In genomic region chr2:221572821-221573429, GRCh38 we compare ENCODE assay signal across 8 cellular contexts. TPM values are rescaled to one million over a fixed set of nuclear protein-coding genes. Genes with fewer than 3 reads are reported as not detected.
A peak's percentile ranks its signal among the peaks of the same experiment; 100 is the strongest.
DNase-seq lines count a peak whose midpoint lies in the region; FAIRE-seq and TF ChIP-seq lines count a peak whose summit lies in the region.
"Had no signal": no experiment of that assay in that cellular context is flagged by ENCODE, and none has a peak within 500 bp of the region (broad histone marks: within the 10 kb centered on the region; RNA-seq: fewer than 3 reads in every experiment).

No MANE protein-coding gene starts in this region.

- no peak for FAIRE-seq in GM12891 (lab: Jason Lieb, UNC)
- FAIRE-seq in H54 (lab: Jason Lieb, UNC): no peak
- FAIRE-seq: islet of Langerhans had no signal

- peak overlapping the region; percentile 11 for H3K27ac Mint-ChIP-seq in activated CD4-positive, alpha-beta memory T cell treated with anti-CD3 and anti-CD28 coated beads for 36 hours

- no peak overlapping the region for H3K27ac ChIP-seq in Karpas-422 (ENCODE audit: low read length)
- H3K27ac ChIP-seq in mucosa of rectum (ENCODE audit: low read depth in 2 of 2, low read length in 2 of 2): peak overlapping the region; percentile 69 to 73
- H3K27ac ChIP-seq in tibial artery: peak overlapping the region; percentile 81 to 83

- H3K79me2 ChIP-seq in Karpas-422 (ENCODE audit: low read length): no peaks in the 10 kb centered on the region

- H3K9ac ChIP-seq in Karpas-422 (ENCODE audit: low read length) (peak overlapping the region; percentile 47; the same call in 1 of the 2 replicates), mucosa of rectum (ENCODE audit: low read depth in 1 of 2, low read length in 2 of 2) (peak overlapping the region; percentile 80)

- peaks cover 36% of the 10 kb centered on the region for H3K4me1 Mint-ChIP-seq in activated CD4-positive, alpha-beta memory T cell treated with anti-CD3 and anti-CD28 coated beads for 36 hours (ENCODE audit: low read depth)

- CTCF ChIA-PET in activated CD4-positive, alpha-beta memory T cell treated with anti-CD3 and anti-CD28 coated beads for 36 hours (lab: Charles Lee): interaction anchor here (0.8 to 3.0 kb wide), 22 partner anchors 7 to 887 kb away, joined by 3 to 13 read pairs (median 5); no protein-coding TSS in a partner anchor

- H3K36me3 ChIP-seq in Karpas-422 (ENCODE audit: insufficient read depth, low read length) (no peaks in the 10 kb centered on the region), mucosa of rectum (ENCODE audit: control insufficient read depth in 2 of 2, insufficient read depth in 2 of 2, low read length in 2 of 2) (no peaks in the 10 kb centered on the region), tibial artery (no peaks in the 10 kb centered on the region)

- peak overlapping the region; percentile 81 for H3K4me3 Mint-ChIP-seq in activated CD4-positive, alpha-beta memory T cell treated with anti-CD3 and anti-CD28 coated beads for 36 hours

- no peaks in the 10 kb centered on the region for H3K9me3 ChIP-seq in Karpas-422 (ENCODE audit: low read length)
- H3K9me3 ChIP-seq in mucosa of rectum (ENCODE audit: control insufficient read depth in 2 of 2, low read length in 2 of 2): no peaks in the 10 kb centered on the region
- no peaks in the 10 kb centered on the region for H3K9me3 ChIP-seq in tibial artery

- peak overlapping the region; percentile 71; the same call in 1 of the 2 replicates for H2AFZ ChIP-seq in Karpas-422 (ENCODE audit: low read length)

- H3K9me3 Mint-ChIP-seq in activated CD4-positive, alpha-beta memory T cell treated with anti-CD3 and anti-CD28 coated beads for 36 hours: no peaks in the 10 kb centered on the region

- H3K4me1 ChIP-seq in Karpas-422 (ENCODE audit: low read length): peaks cover 28% of the 10 kb centered on the region
- H3K4me1 ChIP-seq in mucosa of rectum (ENCODE audit: control insufficient read depth in 2 of 2, insufficient read depth in 2 of 2, low read length in 2 of 2): peaks cover 16 to 23% of the 10 kb centered on the region in 2 donors
- peaks cover 0 to 36% (median 18%) of the 10 kb centered on the region in 4 donors for H3K4me1 ChIP-seq in tibial artery

- peak overlapping the region; percentile 66 for H3K4me3 ChIP-seq in Karpas-422 (ENCODE audit: low read length)
- H3K4me3 ChIP-seq in epithelial cell of esophagus (ENCODE audit: low read length): peak overlapping the region; percentile 74
- peak overlapping the region; percentile 76 to 88 for H3K4me3 ChIP-seq in mucosa of rectum (ENCODE audit: low read length in 2 of 2)
- peak overlapping the region; percentile 70 to 89 for H3K4me3 ChIP-seq in tibial artery

- intact Hi-C loops in activated CD4-positive, alpha-beta memory T cell treated with anti-CD3 and anti-CD28 coated beads for 36 hours (cut with micrococcal nuclease): loop anchor here (1.0 to 10.0 kb wide), 13 partner anchors 14 to 1836 kb away; partner anchors contain the start of gene SGPP2
- intact Hi-C loops in tibial artery (cut with DNase I; ENCODE audit: low total_unique reads): loop anchor here (2.0 to 10.0 kb wide), 2 partner anchors 886 to 1838 kb away; no protein-coding TSS in a partner anchor

- H3K27me3 Mint-ChIP-seq in activated CD4-positive, alpha-beta memory T cell treated with anti-CD3 and anti-CD28 coated beads for 36 hours: peaks cover 31% of the 10 kb centered on the region

- peaks cover 2% of the 10 kb centered on the region for H3K36me3 Mint-ChIP-seq in activated CD4-positive, alpha-beta memory T cell treated with anti-CD3 and anti-CD28 coated beads for 36 hours

- H3K4me2 ChIP-seq in Karpas-422 (ENCODE audit: low read depth, low read length, poor library complexity, severe bottlenecking): peak overlapping the region; percentile 91

- POLR2A ChIA-PET in activated CD4-positive, alpha-beta memory T cell treated with anti-CD3 and anti-CD28 coated beads for 36 hours (lab: Charles Lee): interaction anchor here (1.0 to 2.5 kb wide), 2 partner anchors 40 to 55 kb away, joined by 3 to 6 read pairs; no protein-coding TSS in a partner anchor

- no peak for TF ChIP-seq CTCF in epithelial cell of esophagus (IDR thresholded peaks at IDR 0.05; ENCODE audit: insufficient read depth, low read depth, low read length, missing control alignments)
- no peak for TF ChIP-seq CTCF in tibial artery (IDR thresholded peaks at IDR 0.05)

- no peaks in the 10 kb centered on the region for H3K9me2 ChIP-seq in Karpas-422 (replicated peaks; ENCODE audit: insufficient read depth, low read length)

- no peaks in the 10 kb centered on the region for H3K27me3 ChIP-seq in Karpas-422 (ENCODE audit: low read length)
- H3K27me3 ChIP-seq in mucosa of rectum (ENCODE audit: control insufficient read depth in 2 of 2, insufficient read depth in 2 of 2, low read length in 2 of 2): peaks cover 7 to 9% of the 10 kb centered on the region in 2 donors
- peaks cover 0 to 10% of the 10 kb centered on the region in 2 donors for H3K27me3 ChIP-seq in tibial artery

- TF ChIP-seq POLR2A in GM12891 (IDR thresholded peaks at IDR 0.05; ENCODE audit: low read depth, low read length) (no peak), H54 (IDR thresholded peaks at IDR 0.05; ENCODE audit: low read depth, low read length) (no peak)

- peak; percentile 31 for DNase-seq in GM12891 (ENCODE audit: insufficient read length, low spot score)
- peak; percentile 24 for DNase-seq in H54 (ENCODE audit: insufficient read length, low spot score)
- DNase-seq in Karpas-422: no peak
- DNase-seq in activated CD4-positive, alpha-beta memory T cell treated with anti-CD3 and anti-CD28 coated beads for 36 hours: no peak
- peak; percentile 58 for DNase-seq in epithelial cell of esophagus (ENCODE audit: low read depth)
- peak in 1 of 2 donors; percentile 29 for DNase-seq in tibial artery

- H4K20me1 ChIP-seq in Karpas-422 (ENCODE audit: insufficient read depth, low read depth, low read length): no peaks in the 10 kb centered on the region

TF ChIP-seq in GM12891, 5 proteins besides CTCF, POLR2A, EP300 and RAD21:
- TF ChIP-seq SPI1 (IDR thresholded peaks at IDR 0.05; ENCODE audit: low read depth, low read length) (no peak), TAF1 (IDR thresholded peaks at IDR 0.05; ENCODE audit: low read depth, low read length) (no peak), POLR2AphosphoS5 (IDR thresholded peaks at IDR 0.05; ENCODE audit: low read depth, low read length) (no peak), POU2F2 (IDR thresholded peaks at IDR 0.05; ENCODE audit: low read depth, low read length) (no peak), PAX5 (IDR thresholded peaks at IDR 0.05; ENCODE audit: insufficient read depth, low read length, severe bottlenecking) (no peak)

RNA-seq across cellular contexts. Expression of gene EPHA4, which starts 0.8 kb away (rescaled TPM):
- polyA plus RNA-seq in GM12891 (2012; ENCODE audit: low read depth, missing spikeins): 0.03 TPM
- total RNA-seq in Karpas-422 (2014; rRNA removed; shearing (Covaris generic); ENCODE audit: low replicate concordance): not detected in 2 replicates
- 1 to 10 TPM; 6.3 to 7.0 TPM for total RNA-seq in activated CD4-positive, alpha-beta memory T cell treated with anti-CD3 and anti-CD28 coated beads for 36 hours

Comparison
In these comparisons a context has a peak if more than half of its experiments do, and no peak if none do; other contexts are left out.
1. DNase-seq: peak in GM12891 (single experiment), H54 (single experiment) and epithelial cell of esophagus (single experiment); none in Karpas-422 (single experiment) and activated CD4-positive, alpha-beta memory T cell treated with anti-CD3 and anti-CD28 coated beads for 36 hours (single experiment).
2. Peak in every context shown above with its lines, with median percentiles within 50 percentile points of each other: H3K4me3 ChIP-seq.